1 cellular context compared by ENCODE assay signal in the genomic region with DNA sequence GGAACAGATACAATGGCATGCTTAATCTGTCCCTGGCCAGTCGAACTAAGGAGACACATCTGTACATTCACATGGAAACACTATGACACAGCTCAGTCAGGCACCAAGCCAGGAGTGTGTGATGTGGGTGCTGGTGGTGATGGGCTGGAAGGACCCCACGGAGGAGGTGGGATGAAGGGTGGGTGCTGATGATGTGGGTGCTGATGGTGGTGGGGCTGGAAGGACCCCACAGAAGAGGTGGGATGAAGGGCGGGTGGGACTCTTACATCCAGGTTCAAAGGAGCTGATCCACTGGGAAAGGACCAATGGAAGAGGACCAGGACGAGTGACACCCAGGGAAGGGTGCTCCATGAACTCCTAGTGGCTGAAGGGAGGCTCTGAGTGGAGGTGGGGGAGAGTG.
TF ChIP-seq lines count a peak whose summit lies in the region.

No MANE protein-coding gene starts in this region.

TF ChIP-seq in HCT116, 20 proteins besides CTCF, POLR2A, EP300 and RAD21 (continued from another document):
- TF ChIP-seq, protein P1, sequence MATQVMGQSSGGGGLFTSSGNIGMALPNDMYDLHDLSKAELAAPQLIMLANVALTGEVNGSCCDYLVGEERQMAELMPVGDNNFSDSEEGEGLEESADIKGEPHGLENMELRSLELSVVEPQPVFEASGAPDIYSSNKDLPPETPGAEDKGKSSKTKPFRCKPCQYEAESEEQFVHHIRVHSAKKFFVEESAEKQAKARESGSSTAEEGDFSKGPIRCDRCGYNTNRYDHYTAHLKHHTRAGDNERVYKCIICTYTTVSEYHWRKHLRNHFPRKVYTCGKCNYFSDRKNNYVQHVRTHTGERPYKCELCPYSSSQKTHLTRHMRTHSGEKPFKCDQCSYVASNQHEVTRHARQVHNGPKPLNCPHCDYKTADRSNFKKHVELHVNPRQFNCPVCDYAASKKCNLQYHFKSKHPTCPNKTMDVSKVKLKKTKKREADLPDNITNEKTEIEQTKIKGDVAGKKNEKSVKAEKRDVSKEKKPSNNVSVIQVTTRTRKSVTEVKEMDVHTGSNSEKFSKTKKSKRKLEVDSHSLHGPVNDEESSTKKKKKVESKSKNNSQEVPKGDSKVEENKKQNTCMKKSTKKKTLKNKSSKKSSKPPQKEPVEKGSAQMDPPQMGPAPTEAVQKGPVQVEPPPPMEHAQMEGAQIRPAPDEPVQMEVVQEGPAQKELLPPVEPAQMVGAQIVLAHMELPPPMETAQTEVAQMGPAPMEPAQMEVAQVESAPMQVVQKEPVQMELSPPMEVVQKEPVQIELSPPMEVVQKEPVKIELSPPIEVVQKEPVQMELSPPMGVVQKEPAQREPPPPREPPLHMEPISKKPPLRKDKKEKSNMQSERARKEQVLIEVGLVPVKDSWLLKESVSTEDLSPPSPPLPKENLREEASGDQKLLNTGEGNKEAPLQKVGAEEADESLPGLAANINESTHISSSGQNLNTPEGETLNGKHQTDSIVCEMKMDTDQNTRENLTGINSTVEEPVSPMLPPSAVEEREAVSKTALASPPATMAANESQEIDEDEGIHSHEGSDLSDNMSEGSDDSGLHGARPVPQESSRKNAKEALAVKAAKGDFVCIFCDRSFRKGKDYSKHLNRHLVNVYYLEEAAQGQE (IDR thresholded peaks at IDR 0.05; ENCODE audit: low read depth), result no peak
- no peak for TF ChIP-seq POLR2AphosphoS5 (IDR thresholded peaks at IDR 0.05; ENCODE audit: low read depth, low read length)
- no peak for TF ChIP-seq JUND (IDR thresholded peaks at IDR 0.05)
- no peak for TF ChIP-seq CBX3 (IDR thresholded peaks at IDR 0.05; ENCODE audit: low read depth)
- no peak for TF ChIP-seq EZH2phosphoT487 (IDR thresholded peaks at IDR 0.05; ENCODE audit: borderline replicate concordance)
- no peak for TF ChIP-seq EGR1 (IDR thresholded peaks at IDR 0.05; ENCODE audit: low read depth)
- TF ChIP-seq ELF1 (IDR thresholded peaks at IDR 0.05; ENCODE audit: borderline replicate concordance, low read depth), result no peak
- TF ChIP-seq TCF7L2 (IDR thresholded peaks at IDR 0.05; ENCODE audit: borderline replicate concordance, extremely low read depth, insufficient read depth, insufficient read length), result no peak
- TF ChIP-seq FOSL1 (IDR thresholded peaks at IDR 0.05; ENCODE audit: low read depth), result no peak
- no peak for TF ChIP-seq ZNF274 (IDR thresholded peaks at IDR 0.05; ENCODE audit: low read depth, low read length)
- TF ChIP-seq CEBPB (IDR thresholded peaks at IDR 0.05; ENCODE audit: low read depth), result no peak
- TF ChIP-seq SIN3A (IDR thresholded peaks at IDR 0.05; ENCODE audit: low read depth), result no peak
- TF ChIP-seq, protein P2, sequence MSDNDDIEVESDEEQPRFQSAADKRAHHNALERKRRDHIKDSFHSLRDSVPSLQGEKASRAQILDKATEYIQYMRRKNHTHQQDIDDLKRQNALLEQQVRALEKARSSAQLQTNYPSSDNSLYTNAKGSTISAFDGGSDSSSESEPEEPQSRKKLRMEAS (IDR thresholded peaks at IDR 0.05), result no peak
- TF ChIP-seq, protein P3, sequence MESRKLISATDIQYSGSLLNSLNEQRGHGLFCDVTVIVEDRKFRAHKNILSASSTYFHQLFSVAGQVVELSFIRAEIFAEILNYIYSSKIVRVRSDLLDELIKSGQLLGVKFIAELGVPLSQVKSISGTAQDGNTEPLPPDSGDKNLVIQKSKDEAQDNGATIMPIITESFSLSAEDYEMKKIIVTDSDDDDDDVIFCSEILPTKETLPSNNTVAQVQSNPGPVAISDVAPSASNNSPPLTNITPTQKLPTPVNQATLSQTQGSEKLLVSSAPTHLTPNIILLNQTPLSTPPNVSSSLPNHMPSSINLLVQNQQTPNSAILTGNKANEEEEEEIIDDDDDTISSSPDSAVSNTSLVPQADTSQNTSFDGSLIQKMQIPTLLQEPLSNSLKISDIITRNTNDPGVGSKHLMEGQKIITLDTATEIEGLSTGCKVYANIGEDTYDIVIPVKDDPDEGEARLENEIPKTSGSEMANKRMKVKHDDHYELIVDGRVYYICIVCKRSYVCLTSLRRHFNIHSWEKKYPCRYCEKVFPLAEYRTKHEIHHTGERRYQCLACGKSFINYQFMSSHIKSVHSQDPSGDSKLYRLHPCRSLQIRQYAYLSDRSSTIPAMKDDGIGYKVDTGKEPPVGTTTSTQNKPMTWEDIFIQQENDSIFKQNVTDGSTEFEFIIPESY (IDR thresholded peaks at IDR 0.05; ENCODE audit: extremely low read depth, insufficient replicate concordance, low read length), result no peak
